ENCODE assay signal across 1 cellular context in genomic region chr3:82002993-82003642, GRCh38.
TF ChIP-seq lines count a peak whose summit lies in the region.

No MANE protein-coding gene starts in this region.

TF ChIP-seq in GM23338, 12 proteins besides CTCF, POLR2A, EP300 and RAD21 (continued from another document):
- no peak for TF ChIP-seq ZNF462 (CRISPR knock-in tag; IDR thresholded peaks at IDR 0.05)
- TF ChIP-seq EZH2phosphoT487 (IDR thresholded peaks at IDR 0.05; ENCODE audit: unreplicated experiment), result no peak
- TF ChIP-seq ETS1 (IDR thresholded peaks at IDR 0.05), result no peak
- no peak for TF ChIP-seq POLR2AphosphoS5 (IDR thresholded peaks at IDR 0.05; ENCODE audit: low read depth)
- TF ChIP-seq JUNB (IDR thresholded peaks at IDR 0.05; ENCODE audit: unreplicated experiment), result no peak
- TF ChIP-seq REST (IDR thresholded peaks at IDR 0.05; ENCODE audit: unreplicated experiment), result no peak
- TF ChIP-seq NANOG (IDR thresholded peaks at IDR 0.05; ENCODE audit: borderline replicate concordance), result no peak
- TF ChIP-seq EZH2 (IDR thresholded peaks at IDR 0.05; ENCODE audit: low read depth, unreplicated experiment), result no peak
- TF ChIP-seq STAT1 (IDR thresholded peaks at IDR 0.05; ENCODE audit: unreplicated experiment), result no peak
- no peak for TF ChIP-seq ZNF114 (CRISPR knock-in tag; IDR thresholded peaks at IDR 0.05)
